In the genomic region with DNA sequence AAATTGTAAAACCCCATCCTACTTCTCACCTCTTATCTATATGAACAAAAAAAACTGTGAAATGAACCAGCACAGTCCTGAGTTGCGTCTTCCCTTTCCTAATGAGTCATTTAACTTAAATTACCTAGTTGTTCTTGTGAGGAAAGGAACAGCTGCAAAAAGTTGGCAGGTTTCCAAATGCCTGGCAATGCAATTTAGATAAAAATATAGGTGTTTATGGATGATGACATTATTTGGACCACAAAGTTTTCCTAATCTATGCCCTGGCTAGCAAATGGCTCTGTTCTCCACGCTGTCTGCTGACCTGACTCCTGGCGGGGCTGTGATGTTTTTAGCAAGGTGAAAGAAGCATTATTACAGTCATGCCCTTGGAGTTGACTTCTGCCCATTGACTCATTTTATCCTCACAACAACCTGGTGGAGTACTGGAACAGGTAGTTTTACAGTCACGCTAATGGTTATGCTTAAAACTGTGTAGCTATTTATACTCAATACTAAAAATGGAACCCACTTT, we compare ENCODE assay signal across 9 cellular contexts. TPM values are rescaled to one million over a fixed set of nuclear protein-coding genes. Genes with fewer than 3 reads are reported as not detected.
A peak's percentile ranks its signal among the peaks of the same experiment; 100 is the strongest.
DNase-seq lines count a peak whose midpoint lies in the region; ATAC-seq and TF ChIP-seq lines count a peak whose summit lies in the region.
"Had no signal": no experiment of that assay in that cellular context is flagged by ENCODE, and none has a peak within 500 bp of the region (broad histone marks: within the 10 kb centered on the region; RNA-seq: fewer than 3 reads in every experiment).

No MANE protein-coding gene starts in this region.

- in situ Hi-C loops in gastrocnemius medialis (cut with MboI; ENCODE audit: low sequenced_read_pairs in 4 of 4), result no loop called here

- intact Hi-C loops in gastrocnemius medialis (cut with DNase I; ENCODE audit: low total_unique reads) (loop anchor here (1.0 to 5.0 kb wide), 5 partner anchors 30 to 219 kb away; partner anchors contain the start of gene RELL1), aorta (cut with DNase I) (no loop called here)

- H3K27ac ChIP-seq in gastrocnemius medialis (peak overlapping the region; percentile 68 to 83 (median 80)), aorta (ENCODE audit: low read depth in 1 of 2, low read length in 2 of 2) (no peak overlapping the region)

- H3K4me1 ChIP-seq in gastrocnemius medialis (peaks cover 10 to 13% of the 10 kb centered on the region in 2 donors), aorta (ENCODE audit: control insufficient read depth in 1 of 2, insufficient read depth in 2 of 2, low read length in 2 of 2) (no peaks in the 10 kb centered on the region)

- peak; percentile 84 for ATAC-seq in GM18870 (IDR thresholded peaks at IDR 0.05; ENCODE audit: unreplicated experiment)
- peak; percentile 88 for ATAC-seq in HG03064 (IDR thresholded peaks at IDR 0.05; ENCODE audit: low read depth, unreplicated experiment)
- peak; percentile 97 to 98 for ATAC-seq in gastrocnemius medialis
- ATAC-seq in aorta (ENCODE audit: low FRiP score), result no peak
- ATAC-seq: HCT116 had no signal

- H3K27me3 ChIP-seq in gastrocnemius medialis, result no peaks in the 10 kb centered on the region
- peaks cover 0 to 4% of the 10 kb centered on the region in 2 donors for H3K27me3 ChIP-seq in aorta (ENCODE audit: control insufficient read depth in 1 of 2, insufficient read depth in 2 of 2, low read length in 1 of 2)

- DNase-seq in COLO668 (lab: John Stamatoyannopoulos, UW; ENCODE audit: unreplicated experiment) (peak; percentile 25), RKO (ENCODE audit: low spot score) (peak; percentile 22), gastrocnemius medialis (peak; percentile 83 to 89), ureter (ENCODE audit: low spot score) (no peak), aorta (no peak), germinal center (ENCODE audit: low spot score) (no peak)

- no peak for TF ChIP-seq CTCF in gastrocnemius medialis (IDR thresholded peaks at IDR 0.05 in 4 of 5, conservative IDR thresholded peaks at IDR 0.05 in 1 of 5)

- H3K9me3 ChIP-seq in gastrocnemius medialis (no peaks in the 10 kb centered on the region), aorta (ENCODE audit: control insufficient read depth, low read length) (peaks cover 1% of the 10 kb centered on the region)

- H3K36me3 ChIP-seq in gastrocnemius medialis (no peaks in the 10 kb centered on the region), aorta (ENCODE audit: control insufficient read depth in 1 of 2, insufficient read depth in 2 of 2, low read length in 1 of 2) (no peaks in the 10 kb centered on the region)

- WGBS in aorta, 2 donors, result 79 to 81% methylated on average over 4 of the region's 4 CpGs

- peak in 1 of 2 donors; percentile 29 for TF ChIP-seq POLR2A in gastrocnemius medialis (IDR thresholded peaks at IDR 0.05)

- no peak overlapping the region for H3K4me3 ChIP-seq in gastrocnemius medialis
- no peak overlapping the region for H3K4me3 ChIP-seq in aorta (ENCODE audit: low read length in 2 of 2)

RNA-seq across cellular contexts. Expression of gene RELL1, which starts 29.8 kb away (rescaled TPM):
- total RNA-seq in gastrocnemius medialis, result 10 to 100 TPM; 13.7 to 36.3 (median 27.8) TPM
- total RNA-seq in ureter, result 23.4 TPM
- total RNA-seq in aorta, result 10 to 100 TPM; 33.2 to 42.5 TPM
- 1 to 10 TPM; 1.3 to 1.4 TPM for polyA plus RNA-seq in aorta

Comparison
In these comparisons a context has a peak if more than half of its experiments do, and no peak if none do; other contexts are left out.
1. DNase-seq: peak in COLO668 (single experiment), RKO (single experiment) and gastrocnemius medialis (2 of 2); none in ureter (single experiment), aorta (0 of 2) and germinal center (single experiment).
2. H3K27ac ChIP-seq: peak in gastrocnemius medialis (4 of 4); none in aorta (0 of 2).